28 cellular contexts compared by ENCODE assay signal in genomic region chr14:45658226-45658916, GRCh38.
"Had no signal": no experiment of that assay in that cellular context is flagged by ENCODE, and none has a peak within 500 bp of the region (broad histone marks: within the 10 kb centered on the region; RNA-seq: fewer than 3 reads in every experiment).

No MANE protein-coding gene starts in this region.

- H3K4me1 ChIP-seq: esophagus squamous epithelium, heart right ventricle, left lung, lower lobe of right lung, upper lobe of right lung had no signal

- H3K4me3 ChIP-seq: esophagus squamous epithelium, heart right ventricle, left lung, lower lobe of right lung, upper lobe of right lung had no signal

- H3K36me3 Mint-ChIP-seq: activated naive CD4-positive, alpha-beta T cell treated with anti-CD3 and anti-CD28 coated beads, Interleukin-2, amount 50 U/mL, for 24 hours; natural killer cell treated with Interleukin-12 subunit alpha and Interleukin-12 subunit beta and Interleukin-15 and Interleukin-18, amount 100 ng/mL, for 72 hours; stimulated activated effector memory CD8-positive, alpha-beta T cell treated with anti-CD3 and anti-CD28 coated beads, Interleukin-12 subunit alpha, Interleukin-12 subunit beta, amount 100 ng/mL, for 72 hours had no signal

- H3K36me3 ChIP-seq: esophagus squamous epithelium, heart right ventricle, left lung, lower lobe of right lung, upper lobe of right lung had no signal

- H3K9me3 Mint-ChIP-seq: activated naive CD4-positive, alpha-beta T cell treated with anti-CD3 and anti-CD28 coated beads, Interleukin-2, amount 50 U/mL, for 24 hours had no signal

- H3K27ac Mint-ChIP-seq: activated CD4-positive, alpha-beta memory T cell treated with anti-CD3 and anti-CD28 coated beads, Interleukin-2, amount 10 ng/mL, durations not matched to agents 7 days and 5 days; activated CD4-positive, alpha-beta T cell treated with anti-CD3 and anti-CD28 coated beads, Interleukin-2, amount 10 ng/mL, durations not matched to agents 7 days and 5 days; activated naive CD4-positive, alpha-beta T cell treated with anti-CD3 and anti-CD28 coated beads, Interleukin-2, amount 50 U/mL, for 24 hours; activated naive CD8-positive, alpha-beta T cell treated with anti-CD3 and anti-CD28 coated beads, Interleukin-2, amount 50 U/mL, for 24 hours; activated T-helper 2 cell treated with anti-CD3 and anti-CD28 coated beads, Interferon-gamma antibody, Interleukin-2, Interleukin-4, amounts not matched to agents 10 μg/mL and 5 μg/mL and 100 μg/mL, durations not matched to agents 14 hours and 24 hours and 36 hours; dendritic cell treated with granulocyte-macrophage colony-stimulating factor and Interleukin-4, amounts not matched to agents 40 ng/mL and 50 ng/mL, for 4 days; natural killer cell treated with Interleukin-12 subunit alpha and Interleukin-12 subunit beta and Interleukin-15 and Interleukin-18, amount 100 ng/mL, for 72 hours; stimulated activated effector memory CD8-positive, alpha-beta T cell treated with anti-CD3 and anti-CD28 coated beads, Interleukin-12 subunit alpha, Interleukin-12 subunit beta, amount 100 ng/mL, for 72 hours; stimulated activated naive CD8-positive, alpha-beta T cell treated with anti-CD3 and anti-CD28 coated beads, Interleukin-15, amount 100 ng/mL, for 72 hours; WTC11 had no signal

- H3K27me3 Mint-ChIP-seq: activated CD4-positive, alpha-beta memory T cell treated with anti-CD3 and anti-CD28 coated beads, Interleukin-2, amount 10 ng/mL, durations not matched to agents 7 days and 5 days; activated CD4-positive, alpha-beta T cell treated with anti-CD3 and anti-CD28 coated beads, Interleukin-2, amount 10 ng/mL, durations not matched to agents 7 days and 5 days; activated naive CD4-positive, alpha-beta T cell treated with anti-CD3 and anti-CD28 coated beads, Interleukin-2, amount 50 U/mL, for 24 hours; activated naive CD8-positive, alpha-beta T cell treated with anti-CD3 and anti-CD28 coated beads, Interleukin-2, amount 50 U/mL, for 24 hours; dendritic cell treated with granulocyte-macrophage colony-stimulating factor and Interleukin-4, amounts not matched to agents 40 ng/mL and 50 ng/mL, for 4 days; natural killer cell treated with Interleukin-12 subunit alpha and Interleukin-12 subunit beta and Interleukin-15 and Interleukin-18, amount 100 ng/mL, for 72 hours; stimulated activated naive CD8-positive, alpha-beta T cell treated with anti-CD3 and anti-CD28 coated beads, Interleukin-15, amount 100 ng/mL, for 72 hours had no signal

- H3K27ac ChIP-seq: epithelial cell of prostate, esophagus squamous epithelium, heart right ventricle, left lung, lower lobe of right lung, upper lobe of right lung had no signal

- H3K27me3 ChIP-seq: esophagus squamous epithelium, heart right ventricle, left lung, upper lobe of right lung had no signal

- H3K4me3 Mint-ChIP-seq: activated CD4-positive, alpha-beta memory T cell treated with anti-CD3 and anti-CD28 coated beads, Interleukin-2, amount 10 ng/mL, durations not matched to agents 7 days and 5 days; activated CD4-positive, alpha-beta T cell treated with anti-CD3 and anti-CD28 coated beads, Interleukin-2, amount 10 ng/mL, durations not matched to agents 7 days and 5 days; activated naive CD4-positive, alpha-beta T cell treated with anti-CD3 and anti-CD28 coated beads, Interleukin-2, amount 50 U/mL, for 24 hours; activated naive CD8-positive, alpha-beta T cell treated with anti-CD3 and anti-CD28 coated beads, Interleukin-2, amount 50 U/mL, for 24 hours; activated T-cell treated with anti-CD3 and anti-CD28 coated beads, Interleukin-2, amount 50 U/mL, for 4 hours; dendritic cell treated with granulocyte-macrophage colony-stimulating factor and Interleukin-4, amounts not matched to agents 40 ng/mL and 50 ng/mL, for 4 days; natural killer cell treated with Interleukin-12 subunit alpha and Interleukin-12 subunit beta and Interleukin-15 and Interleukin-18, amount 100 ng/mL, for 72 hours; stimulated activated effector memory CD8-positive, alpha-beta T cell treated with anti-CD3 and anti-CD28 coated beads, Interleukin-12 subunit alpha, Interleukin-12 subunit beta, amount 100 ng/mL, for 72 hours; stimulated activated naive CD8-positive, alpha-beta T cell treated with anti-CD3 and anti-CD28 coated beads, Interleukin-15, amount 100 ng/mL, for 72 hours; WTC11 had no signal

- ATAC-seq: activated naive CD8-positive, alpha-beta T cell treated with anti-CD3 and anti-CD28 coated beads, Interleukin-2, amount 50 U/mL, for 24 hours; activated T-cell treated with anti-CD3 and anti-CD28 coated beads, Interleukin-2, amount 50 U/mL, for 4 hours; heart right ventricle; left lung; lower lobe of right lung; natural killer cell treated with Interleukin-12 subunit alpha and Interleukin-12 subunit beta and Interleukin-15 and Interleukin-18, amount 100 ng/mL, for 72 hours; sciatic nerve; stimulated activated effector memory CD8-positive, alpha-beta T cell treated with anti-CD3 and anti-CD28 coated beads, Interleukin-12 subunit alpha, Interleukin-12 subunit beta, amount 100 ng/mL, for 72 hours; stimulated activated naive CD8-positive, alpha-beta T cell treated with anti-CD3 and anti-CD28 coated beads, Interleukin-15, amount 100 ng/mL, for 72 hours; upper lobe of right lung; WTC11 had no signal

- H3K4me1 Mint-ChIP-seq: activated CD4-positive, alpha-beta memory T cell treated with anti-CD3 and anti-CD28 coated beads, Interleukin-2, amount 10 ng/mL, durations not matched to agents 7 days and 5 days; activated CD4-positive, alpha-beta T cell treated with anti-CD3 and anti-CD28 coated beads, Interleukin-2, amount 10 ng/mL, durations not matched to agents 7 days and 5 days; activated naive CD4-positive, alpha-beta T cell treated with anti-CD3 and anti-CD28 coated beads, Interleukin-2, amount 50 U/mL, for 24 hours; activated naive CD8-positive, alpha-beta T cell treated with anti-CD3 and anti-CD28 coated beads, Interleukin-2, amount 50 U/mL, for 24 hours; stimulated activated effector memory CD8-positive, alpha-beta T cell treated with anti-CD3 and anti-CD28 coated beads, Interleukin-12 subunit alpha, Interleukin-12 subunit beta, amount 100 ng/mL, for 72 hours; stimulated activated naive CD8-positive, alpha-beta T cell treated with anti-CD3 and anti-CD28 coated beads, Interleukin-15, amount 100 ng/mL, for 72 hours; WTC11 had no signal

- H3K9me3 ChIP-seq: esophagus squamous epithelium, lower lobe of right lung, upper lobe of right lung had no signal

- DNase-seq: activated CD4-positive, alpha-beta memory T cell treated with anti-CD3 and anti-CD28 coated beads, Interleukin-2, amount 10 ng/mL, durations not matched to agents 7 days and 5 days; activated CD4-positive, alpha-beta T cell treated with anti-CD3 and anti-CD28 coated beads for 1 hour; activated CD4-positive, alpha-beta T cell treated with anti-CD3 and anti-CD28 coated beads, Interleukin-2, amount 10 ng/mL, durations not matched to agents 7 days and 5 days; activated naive CD8-positive, alpha-beta T cell treated with anti-CD3 and anti-CD28 coated beads, Interleukin-2, amount 50 U/mL, for 24 hours; activated T-cell treated with anti-CD3 and anti-CD28 coated beads, Interleukin-2, amount 50 U/mL, for 4 hours; amygdala; caudate nucleus; esophagus squamous epithelium; foreskin melanocyte; heart right ventricle; kidney glomerular epithelial cell; left lung; lower lobe of right lung; mesenchymal stem cell; small intestine; stimulated activated CD4-positive, alpha-beta T cell treated with anti-CD3 and anti-CD28 coated beads, Interleukin-4, amount 100 ng/mL, for 24 hours; stimulated activated naive CD8-positive, alpha-beta T cell treated with anti-CD3 and anti-CD28 coated beads, Interleukin-15, amount 100 ng/mL, for 72 hours; substantia nigra; T-helper 2 cell; upper lobe of right lung had no signal
